1 cellular context compared by ENCODE assay signal in the genomic region with DNA sequence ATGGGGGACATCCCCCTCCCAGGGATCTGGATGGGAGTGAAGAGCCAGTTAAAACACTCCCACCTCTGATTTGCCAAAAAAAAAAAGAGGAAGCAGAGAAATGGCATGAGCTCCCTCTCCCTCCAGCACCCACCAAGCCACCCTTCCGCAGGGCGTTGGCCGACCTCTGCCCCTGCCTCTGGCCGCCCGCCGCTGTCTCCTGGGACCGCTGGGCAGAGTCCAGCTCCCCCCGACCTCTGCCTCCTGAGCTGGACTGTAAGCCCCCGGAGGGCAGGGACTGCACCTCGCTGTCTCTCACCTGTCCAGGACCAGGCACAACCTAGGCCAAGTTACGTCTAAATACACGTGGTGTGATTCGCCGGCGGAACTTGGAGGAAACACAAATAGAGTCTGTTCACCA.
TF ChIP-seq lines count a peak whose summit lies in the region.

No MANE protein-coding gene starts in this region.

TF ChIP-seq in WTC11, 78 proteins besides CTCF, POLR2A, EP300 and RAD21 (continued from another document):
- TF ChIP-seq, protein P1, sequence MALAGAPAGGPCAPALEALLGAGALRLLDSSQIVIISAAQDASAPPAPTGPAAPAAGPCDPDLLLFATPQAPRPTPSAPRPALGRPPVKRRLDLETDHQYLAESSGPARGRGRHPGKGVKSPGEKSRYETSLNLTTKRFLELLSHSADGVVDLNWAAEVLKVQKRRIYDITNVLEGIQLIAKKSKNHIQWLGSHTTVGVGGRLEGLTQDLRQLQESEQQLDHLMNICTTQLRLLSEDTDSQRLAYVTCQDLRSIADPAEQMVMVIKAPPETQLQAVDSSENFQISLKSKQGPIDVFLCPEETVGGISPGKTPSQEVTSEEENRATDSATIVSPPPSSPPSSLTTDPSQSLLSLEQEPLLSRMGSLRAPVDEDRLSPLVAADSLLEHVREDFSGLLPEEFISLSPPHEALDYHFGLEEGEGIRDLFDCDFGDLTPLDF (CRISPR knock-in tag; IDR thresholded peaks at IDR 0.05), result no peak
- no peak for TF ChIP-seq EMX1 (CRISPR knock-in tag; IDR thresholded peaks at IDR 0.05)
- TF ChIP-seq FOXJ3 (CRISPR knock-in tag; IDR thresholded peaks at IDR 0.05; ENCODE audit: borderline replicate concordance), result no peak
- TF ChIP-seq NFATC4 (CRISPR knock-in tag; IDR thresholded peaks at IDR 0.05), result no peak
- TF ChIP-seq, protein P2, sequence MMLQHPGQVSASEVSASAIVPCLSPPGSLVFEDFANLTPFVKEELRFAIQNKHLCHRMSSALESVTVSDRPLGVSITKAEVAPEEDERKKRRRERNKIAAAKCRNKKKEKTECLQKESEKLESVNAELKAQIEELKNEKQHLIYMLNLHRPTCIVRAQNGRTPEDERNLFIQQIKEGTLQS (CRISPR knock-in tag; conservative IDR thresholded peaks at IDR 0.05), result no peak
- TF ChIP-seq SMAD4 (CRISPR knock-in tag; IDR thresholded peaks at IDR 0.05), result no peak
- TF ChIP-seq ZBTB21 (CRISPR knock-in tag; IDR thresholded peaks at IDR 0.05; ENCODE audit: borderline replicate concordance), result no peak
- no peak for TF ChIP-seq FOXK1 (CRISPR knock-in tag; IDR thresholded peaks at IDR 0.05)
- TF ChIP-seq FOXP1 (CRISPR knock-in tag; IDR thresholded peaks at IDR 0.05; ENCODE audit: borderline replicate concordance), result no peak
- TF ChIP-seq, protein P3, sequence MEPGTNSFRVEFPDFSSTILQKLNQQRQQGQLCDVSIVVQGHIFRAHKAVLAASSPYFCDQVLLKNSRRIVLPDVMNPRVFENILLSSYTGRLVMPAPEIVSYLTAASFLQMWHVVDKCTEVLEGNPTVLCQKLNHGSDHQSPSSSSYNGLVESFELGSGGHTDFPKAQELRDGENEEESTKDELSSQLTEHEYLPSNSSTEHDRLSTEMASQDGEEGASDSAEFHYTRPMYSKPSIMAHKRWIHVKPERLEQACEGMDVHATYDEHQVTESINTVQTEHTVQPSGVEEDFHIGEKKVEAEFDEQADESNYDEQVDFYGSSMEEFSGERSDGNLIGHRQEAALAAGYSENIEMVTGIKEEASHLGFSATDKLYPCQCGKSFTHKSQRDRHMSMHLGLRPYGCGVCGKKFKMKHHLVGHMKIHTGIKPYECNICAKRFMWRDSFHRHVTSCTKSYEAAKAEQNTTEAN (CRISPR knock-in tag; IDR thresholded peaks at IDR 0.05), result no peak
